Comparison of ENCODE assay signal across 24 cellular contexts in the genomic region with DNA sequence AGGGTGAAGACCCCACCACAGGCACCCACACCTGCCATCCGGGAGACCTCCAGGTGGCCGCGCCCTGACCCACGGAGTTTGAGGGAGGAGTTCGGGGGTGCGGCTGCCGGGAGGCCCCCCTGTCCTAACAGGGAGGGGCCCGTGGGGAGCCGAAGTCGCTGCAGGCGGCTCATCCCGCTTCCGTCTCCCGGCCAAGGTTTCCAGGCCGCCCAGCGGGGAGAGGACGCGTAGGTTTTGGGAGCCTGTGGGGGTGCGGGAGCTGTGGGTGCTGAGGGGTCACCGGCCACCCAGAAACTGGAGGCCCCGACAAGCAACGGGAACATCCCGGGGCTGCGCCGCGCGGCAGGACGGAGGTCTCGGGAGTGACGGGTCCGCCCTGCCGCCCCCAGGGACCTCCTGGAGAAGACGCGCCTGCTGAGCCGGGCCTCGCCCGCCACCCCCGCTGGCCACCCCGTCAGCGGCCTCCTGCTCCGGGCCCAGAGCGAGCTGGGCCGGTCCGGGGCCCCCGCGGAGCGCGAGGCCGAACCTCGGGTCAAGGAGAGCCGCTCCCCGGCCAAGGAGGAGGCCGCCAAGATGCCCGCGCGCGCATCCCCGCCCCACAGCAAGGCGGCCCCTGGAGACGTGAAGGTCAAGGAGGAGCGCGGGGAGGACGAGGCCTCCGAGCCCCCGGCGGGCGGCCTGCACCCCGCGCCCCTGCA. TPM values are rescaled to one million over a fixed set of nuclear protein-coding genes. Genes with fewer than 3 reads are reported as not detected.
A peak's percentile ranks its signal among the peaks of the same experiment; 100 is the strongest.
DNase-seq lines count a peak whose midpoint lies in the region; ATAC-seq and TF ChIP-seq lines count a peak whose summit lies in the region.
"Had no signal": no experiment of that assay in that cellular context is flagged by ENCODE, and none has a peak within 500 bp of the region (broad histone marks: within the 10 kb centered on the region; RNA-seq: fewer than 3 reads in every experiment).

No MANE protein-coding gene starts in this region.

- H3K27me3 ChIP-seq in lower lobe of right lung (ENCODE audit: low read depth): no peaks in the 10 kb centered on the region
- H3K27me3 ChIP-seq in tibial nerve: no peaks in the 10 kb centered on the region
- no peaks in the 10 kb centered on the region for H3K27me3 ChIP-seq in naive thymus-derived CD4-positive, alpha-beta T cell (ENCODE audit: control insufficient read depth in 2 of 2, insufficient read depth in 2 of 2, low read length in 2 of 2)

- H3K9me3 Mint-ChIP-seq in WTC11: no peaks in the 10 kb centered on the region
- no peaks in the 10 kb centered on the region for H3K9me3 Mint-ChIP-seq in naive thymus-derived CD4-positive, alpha-beta T cell
- H3K9me3 Mint-ChIP-seq in activated T-helper 2 cell treated with anti-CD3 and anti-CD28 coated beads, Interferon-gamma antibody, Interleukin-2, Interleukin-4, amounts not matched to agents 10 μg/mL and 5 μg/mL and 100 μg/mL, durations not matched to agents 14 hours and 24 hours and 36 hours: no peaks in the 10 kb centered on the region
- H3K9me3 Mint-ChIP-seq: activated naive CD8-positive, alpha-beta T cell treated with anti-CD3 and anti-CD28 coated beads for 36 hours; T-helper 2 cell treated with Interferon-gamma antibody and Interleukin-4, amounts not matched to agents 5 μg/mL and 100 μg/mL, for 36 hours had no signal

- TF ChIP-seq CTCF in WTC11 (IDR thresholded peaks at IDR 0.05): no peak
- no peak for TF ChIP-seq CTCF in lower lobe of right lung (IDR thresholded peaks at IDR 0.05)
- TF ChIP-seq CTCF in tibial nerve (IDR thresholded peaks at IDR 0.05): no peak

- no peak for TF ChIP-seq EP300 in tibial nerve (IDR thresholded peaks at IDR 0.05)

- H3K27me3 Mint-ChIP-seq in WTC11 (ENCODE audit: low read depth): peaks cover 57% of the 10 kb centered on the region
- no peaks in the 10 kb centered on the region for H3K27me3 Mint-ChIP-seq in naive thymus-derived CD4-positive, alpha-beta T cell
- H3K27me3 Mint-ChIP-seq in activated T-helper 2 cell treated with anti-CD3 and anti-CD28 coated beads, Interferon-gamma antibody, Interleukin-2, Interleukin-4, amounts not matched to agents 10 μg/mL and 5 μg/mL and 100 μg/mL, durations not matched to agents 14 hours and 24 hours and 36 hours (ENCODE audit: low read depth): no peaks in the 10 kb centered on the region
- H3K27me3 Mint-ChIP-seq: activated naive CD8-positive, alpha-beta T cell treated with anti-CD3 and anti-CD28 coated beads for 36 hours; brain had no signal

- DNase-seq in WTC11 (ENCODE audit: low spot score) (no peak), left cardiac atrium (no peak), lower lobe of right lung (no peak), tibial nerve (ENCODE audit: low spot score in 2 of 2) (no peak), left lobe of liver (ENCODE audit: low spot score) (no peak)
- no peak for DNase-seq in naive thymus-derived CD4-positive, alpha-beta T cell
- DNase-seq in activated T-helper 2 cell treated with anti-CD3 and anti-CD28 coated beads, Interferon-gamma antibody, Interleukin-2, Interleukin-4, amounts not matched to agents 10 μg/mL and 5 μg/mL and 100 μg/mL, durations not matched to agents 14 hours and 24 hours and 36 hours (ENCODE audit: low spot score): no peak
- DNase-seq: activated CD4-positive, CD25-positive, alpha-beta regulatory T cell; activated CD8-positive, alpha-beta T cell treated with anti-CD3 and anti-CD28 coated beads, Interleukin-2, amount 10 ng/mL, durations not matched to agents 7 days and 5 days; activated naive CD8-positive, alpha-beta T cell treated with anti-CD3 and anti-CD28 coated beads for 36 hours; HCEC 1CT; kidney; mucosa of descending colon; NCI-H1105; NCI-H2107; NCI-H526 treated with DMSO at 0.1 percent for 48 hours; nucleus accumbens; OCI-M1; stimulated activated CD4-positive, alpha-beta T cell treated with anti-CD3 and anti-CD28 coated beads, Interleukin-2, amount 100 ng/mL, for 48 hours; substantia nigra had no signal

- POLR2A ChIA-PET in WTC11 (lab: Charles Lee): interaction anchor here (0.9 kb wide), 1 partner anchor 13 kb away, joined by 3 read pairs; no protein-coding TSS in a partner anchor
- POLR2A ChIA-PET in naive thymus-derived CD4-positive, alpha-beta T cell (lab: Charles Lee): interaction anchor here (0.9 kb wide), 1 partner anchor 121 kb away, joined by 3 read pairs; no protein-coding TSS in a partner anchor

- peaks cover 6% of the 10 kb centered on the region for H3K36me3 Mint-ChIP-seq in WTC11
- peaks cover 2 to 20% (median 4%) of the 10 kb centered on the region in 5 donors for H3K36me3 Mint-ChIP-seq in naive thymus-derived CD4-positive, alpha-beta T cell
- peaks cover 10% of the 10 kb centered on the region for H3K36me3 Mint-ChIP-seq in activated T-helper 2 cell treated with anti-CD3 and anti-CD28 coated beads, Interferon-gamma antibody, Interleukin-2, Interleukin-4, amounts not matched to agents 10 μg/mL and 5 μg/mL and 100 μg/mL, durations not matched to agents 14 hours and 24 hours and 36 hours (ENCODE audit: low read depth)

- H3K4me1 Mint-ChIP-seq in WTC11: peaks cover 5% of the 10 kb centered on the region
- peaks cover 0 to 3% (median 0%) of the 10 kb centered on the region in 7 donors for H3K4me1 Mint-ChIP-seq in naive thymus-derived CD4-positive, alpha-beta T cell
- no peaks in the 10 kb centered on the region for H3K4me1 Mint-ChIP-seq in activated T-helper 2 cell treated with anti-CD3 and anti-CD28 coated beads, Interferon-gamma antibody, Interleukin-2, Interleukin-4, amounts not matched to agents 10 μg/mL and 5 μg/mL and 100 μg/mL, durations not matched to agents 14 hours and 24 hours and 36 hours (ENCODE audit: low read depth)
- H3K4me1 Mint-ChIP-seq: activated naive CD8-positive, alpha-beta T cell treated with anti-CD3 and anti-CD28 coated beads for 36 hours had no signal

- H3K27ac ChIP-seq in lower lobe of right lung: no peak overlapping the region
- peak overlapping the region in 3 of 4 donors; percentile 36 to 74 (median 37) for H3K27ac ChIP-seq in tibial nerve
- H3K27ac ChIP-seq in naive thymus-derived CD4-positive, alpha-beta T cell (ENCODE audit: low read depth, low read length): no peak overlapping the region
- H3K27ac ChIP-seq: epithelial cell of prostate had no signal

- H3K4me3 ChIP-seq in lower lobe of right lung (peak overlapping the region; percentile 34), tibial nerve (peak overlapping the region in 3 of 4 donors; percentile 10 to 42 (median 18))
- H3K4me3 ChIP-seq in naive thymus-derived CD4-positive, alpha-beta T cell (ENCODE audit: low read length): no peak overlapping the region
- H3K4me3 ChIP-seq: mucosa of descending colon had no signal

- 28 to 55% methylated on average over 15 to 62 of the region's 69 CpGs for whole genome bisulfite sequencing in tibial nerve, 2 donors

- no peaks in the 10 kb centered on the region for H3K9me3 ChIP-seq in lower lobe of right lung
- no peaks in the 10 kb centered on the region for H3K9me3 ChIP-seq in tibial nerve
- H3K9me3 ChIP-seq in naive thymus-derived CD4-positive, alpha-beta T cell (ENCODE audit: control insufficient read depth in 2 of 3, low read length in 3 of 3): no peaks in the 10 kb centered on the region
- H3K9me3 ChIP-seq: mucosa of descending colon had no signal

- CTCF ChIA-PET in WTC11 (lab: Charles Lee): interaction anchor here (1.3 to 3.0 kb wide), 4 partner anchors 20 to 168 kb away, joined by 3 to 17 read pairs (median 10); no protein-coding TSS in a partner anchor
- CTCF ChIA-PET in naive thymus-derived CD4-positive, alpha-beta T cell (lab: Charles Lee): no interaction called here

- no peak overlapping the region for H3K27ac Mint-ChIP-seq in WTC11
- no peak overlapping the region for H3K27ac Mint-ChIP-seq in naive thymus-derived CD4-positive, alpha-beta T cell
- H3K27ac Mint-ChIP-seq in activated T-helper 2 cell treated with anti-CD3 and anti-CD28 coated beads, Interferon-gamma antibody, Interleukin-2, Interleukin-4, amounts not matched to agents 10 μg/mL and 5 μg/mL and 100 μg/mL, durations not matched to agents 14 hours and 24 hours and 36 hours: no peak overlapping the region
- H3K27ac Mint-ChIP-seq: activated CD8-positive, alpha-beta T cell treated with anti-CD3 and anti-CD28 coated beads, Interleukin-2, amount 10 ng/mL, durations not matched to agents 7 days and 5 days; activated naive CD8-positive, alpha-beta T cell treated with anti-CD3 and anti-CD28 coated beads for 36 hours; brain; T-helper 2 cell treated with Interferon-gamma antibody and Interleukin-4, amounts not matched to agents 5 μg/mL and 100 μg/mL, for 36 hours had no signal

- peak; percentile 2 for ATAC-seq in WTC11
- ATAC-seq in left cardiac atrium: peak; percentile 8 to 13
- no peak for ATAC-seq in lower lobe of right lung
- ATAC-seq in naive thymus-derived CD4-positive, alpha-beta T cell: no peak
- ATAC-seq in left lobe of liver: no peak
- no peak for ATAC-seq in GM21390 (IDR thresholded peaks at IDR 0.05; ENCODE audit: unreplicated experiment)
- ATAC-seq: activated CD8-positive, alpha-beta T cell treated with anti-CD3 and anti-CD28 coated beads, Interleukin-2, amount 10 ng/mL, durations not matched to agents 7 days and 5 days had no signal

- no peak for TF ChIP-seq POLR2A in tibial nerve (IDR thresholded peaks at IDR 0.05)

- peaks cover 14% of the 10 kb centered on the region for H3K36me3 ChIP-seq in lower lobe of right lung
- H3K36me3 ChIP-seq in tibial nerve: peaks cover 0 to 49% (median 0%) of the 10 kb centered on the region in 3 donors
- peaks cover 0 to 46% (median 0%) of the 10 kb centered on the region in 3 experiments for H3K36me3 ChIP-seq in naive thymus-derived CD4-positive, alpha-beta T cell (ENCODE audit: control insufficient read depth in 2 of 3, insufficient read depth in 3 of 3, low read length in 3 of 3)

- H3K4me3 Mint-ChIP-seq in WTC11: peak overlapping the region; percentile 59
- no peak overlapping the region for H3K4me3 Mint-ChIP-seq in naive thymus-derived CD4-positive, alpha-beta T cell
- H3K4me3 Mint-ChIP-seq in activated T-helper 2 cell treated with anti-CD3 and anti-CD28 coated beads, Interferon-gamma antibody, Interleukin-2, Interleukin-4, amounts not matched to agents 10 μg/mL and 5 μg/mL and 100 μg/mL, durations not matched to agents 14 hours and 24 hours and 36 hours (ENCODE audit: low read depth): no peak overlapping the region
- H3K4me3 Mint-ChIP-seq: activated CD8-positive, alpha-beta T cell treated with anti-CD3 and anti-CD28 coated beads, Interleukin-2, amount 10 ng/mL, durations not matched to agents 7 days and 5 days; activated naive CD8-positive, alpha-beta T cell treated with anti-CD3 and anti-CD28 coated beads for 36 hours; brain; T-helper 2 cell treated with Interferon-gamma antibody and Interleukin-4, amounts not matched to agents 5 μg/mL and 100 μg/mL, for 36 hours had no signal

- no peaks in the 10 kb centered on the region for H3K4me1 ChIP-seq in lower lobe of right lung
- H3K4me1 ChIP-seq in tibial nerve: peaks cover 0 to 32% (median 0%) of the 10 kb centered on the region in 4 donors
- no peaks in the 10 kb centered on the region for H3K4me1 ChIP-seq in naive thymus-derived CD4-positive, alpha-beta T cell (ENCODE audit: control insufficient read depth in 2 of 2, insufficient read depth in 2 of 2, low read length in 2 of 2)

- intact Hi-C loops in left cardiac atrium (cut with DNase I) (no loop called here), lower lobe of right lung (cut with DNase I) (no loop called here)
- intact Hi-C loops in naive thymus-derived CD4-positive, alpha-beta T cell (cut with micrococcal nuclease): no loop called here
- intact Hi-C loops in activated T-helper 2 cell treated with anti-CD3 and anti-CD28 coated beads, Interferon-gamma antibody, Interleukin-2, Interleukin-4, amounts not matched to agents 10 μg/mL and 5 μg/mL and 100 μg/mL, durations not matched to agents 14 hours and 24 hours and 36 hours (cut with micrococcal nuclease): no loop called here

RNA-seq across cellular contexts. Expression of gene LRCOL1, which starts 27.7 kb away (rescaled TPM):
- total RNA-seq in WTC11 (2021): 0.24 TPM in 1 of 3 replicates, not detected in the others
- not detected for total RNA-seq in left cardiac atrium
- total RNA-seq in lower lobe of right lung: 2.3 TPM
- not detected for total RNA-seq in tibial nerve
- not detected for total RNA-seq in naive thymus-derived CD4-positive, alpha-beta T cell
- not detected for polyA plus RNA-seq in naive thymus-derived CD4-positive, alpha-beta T cell
- not detected in 2 replicates for total RNA-seq in activated T-helper 2 cell treated with anti-CD3 and anti-CD28 coated beads, Interferon-gamma antibody, Interleukin-2, Interleukin-4, amounts not matched to agents 10 μg/mL and 5 μg/mL and 100 μg/mL, durations not matched to agents 14 hours and 24 hours and 36 hours
- 9.2 TPM for total RNA-seq in left lobe of liver
- total RNA-seq: activated CD8-positive, alpha-beta T cell treated with anti-CD3 and anti-CD28 coated beads, Interleukin-2, amount 10 ng/mL, durations not matched to agents 7 days and 5 days; activated naive CD8-positive, alpha-beta T cell treated with anti-CD3 and anti-CD28 coated beads for 36 hours; mucosa of descending colon had no signal

RNA-seq across cellular contexts. Expression of gene P2RX2, which starts 35.8 kb away (rescaled TPM):
- total RNA-seq in WTC11 (2021) (1.6 to 2.6 TPM (median 2.1 TPM) in 3 replicates), left cardiac atrium (not detected), lower lobe of right lung (0.56 TPM), tibial nerve (not detected), left lobe of liver (not detected)
- total RNA-seq in naive thymus-derived CD4-positive, alpha-beta T cell: under 1 TPM in 1 of 5 experiments, not detected in 4; 0.32 TPM
- polyA plus RNA-seq in naive thymus-derived CD4-positive, alpha-beta T cell: not detected
- not detected in 2 replicates for total RNA-seq in activated T-helper 2 cell treated with anti-CD3 and anti-CD28 coated beads, Interferon-gamma antibody, Interleukin-2, Interleukin-4, amounts not matched to agents 10 μg/mL and 5 μg/mL and 100 μg/mL, durations not matched to agents 14 hours and 24 hours and 36 hours
- total RNA-seq: activated CD8-positive, alpha-beta T cell treated with anti-CD3 and anti-CD28 coated beads, Interleukin-2, amount 10 ng/mL, durations not matched to agents 7 days and 5 days; activated naive CD8-positive, alpha-beta T cell treated with anti-CD3 and anti-CD28 coated beads for 36 hours had no signal

Comparison
In these comparisons a context has a peak if more than half of its experiments do, and no peak if none do; other contexts are left out.
1. ATAC-seq: peak in WTC11 (single experiment) and left cardiac atrium (2 of 2); none in lower lobe of right lung (0 of 2), naive thymus-derived CD4-positive, alpha-beta T cell (single experiment), left lobe of liver (single experiment) and GM21390 (single experiment).
2. H3K27ac ChIP-seq: peak in tibial nerve (3 of 4); none in lower lobe of right lung (single experiment) and naive thymus-derived CD4-positive, alpha-beta T cell (single experiment).